Comparison of ENCODE assay signal across 8 cellular contexts in the genomic region with DNA sequence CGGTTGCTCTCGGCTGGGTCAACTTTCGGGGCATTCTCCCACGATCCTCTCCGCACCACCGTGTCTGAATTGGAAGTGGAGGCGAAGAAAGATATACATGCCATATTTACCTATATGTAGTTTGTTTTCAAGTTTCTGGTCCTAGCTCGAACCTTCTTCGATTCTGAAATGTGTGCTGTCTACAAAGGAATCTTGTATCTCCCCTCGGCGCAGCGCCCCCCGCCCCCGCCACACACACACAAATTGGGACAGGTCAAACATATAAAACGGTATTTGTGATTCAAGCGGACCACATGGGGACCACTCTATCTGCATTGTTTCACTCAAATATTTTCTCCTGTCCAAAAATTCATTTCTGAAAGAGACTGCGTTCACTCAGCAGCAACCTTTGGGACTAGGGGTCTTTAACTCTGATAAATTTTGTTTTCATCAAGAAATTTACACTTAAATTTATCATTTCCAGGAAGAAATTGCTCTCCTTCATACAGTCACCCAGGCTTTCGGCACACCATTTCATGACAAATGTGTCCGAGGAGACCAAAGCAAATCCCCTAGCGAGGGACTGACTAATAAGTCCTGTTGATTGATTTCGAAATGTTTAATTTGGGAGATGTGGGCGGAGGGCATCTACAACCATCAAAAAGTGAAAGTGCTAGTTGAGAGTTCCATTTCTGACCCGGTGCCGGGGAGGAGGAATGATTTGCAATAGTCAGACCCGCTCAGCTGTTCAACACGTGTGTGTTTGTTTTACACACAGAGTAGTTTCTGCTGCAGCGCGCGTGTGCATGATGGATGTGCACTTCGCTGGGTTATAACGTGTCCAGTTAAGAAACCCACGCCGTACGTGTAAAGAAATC. TPM values are rescaled to one million over a fixed set of nuclear protein-coding genes. Genes with fewer than 3 reads are reported as not detected.
DNase-seq lines count a peak whose midpoint lies in the region; TF ChIP-seq lines count a peak whose summit lies in the region.

No MANE protein-coding gene starts in this region.

- intact Hi-C loops in spleen (cut with DNase I; ENCODE audit: low total_unique reads), result no loop called here

- no peak for TF ChIP-seq CTCF in DOHH2 (IDR thresholded peaks at IDR 0.05; ENCODE audit: low read depth, low read length, poor library complexity, severe bottlenecking)
- peak; percentile 21; the same call in 1 of the 2 replicates for TF ChIP-seq CTCF in Loucy (conservative IDR thresholded peaks at IDR 0.05; ENCODE audit: low read length)
- no peak for TF ChIP-seq CTCF in VCaP (conservative IDR thresholded peaks at IDR 0.05)
- peak in 1 of 11 experiments; percentile 9 for TF ChIP-seq CTCF in spleen (IDR thresholded peaks at IDR 0.05 in 8 of 11, conservative IDR thresholded peaks at IDR 0.05 in 3 of 11)

- H3K9ac ChIP-seq in Loucy (ENCODE audit: low read depth, low read length, poor library complexity, severe bottlenecking), result peak overlapping the region; percentile 71

- peaks cover 26% of the 10 kb centered on the region for H3F3A ChIP-seq in DOHH2 (ENCODE audit: control insufficient read depth, insufficient read depth)
- peaks cover 6% of the 10 kb centered on the region; the same call in 1 of the 2 replicates for H3F3A ChIP-seq in Loucy (ENCODE audit: low read depth)

- H3K79me2 ChIP-seq in DOHH2 (ENCODE audit: control insufficient read depth, low read length) (peaks cover 3% of the 10 kb centered on the region), Loucy (ENCODE audit: insufficient read depth, low read length) (no peaks in the 10 kb centered on the region; the same call in 1 of the 2 replicates)

- H3K9me2 ChIP-seq in DOHH2 (replicated peaks; ENCODE audit: control insufficient read depth, low read length), result no peaks in the 10 kb centered on the region
- no peaks in the 10 kb centered on the region for H3K9me2 ChIP-seq in Loucy (replicated peaks; ENCODE audit: low read depth, low read length)

- H3K4me2 ChIP-seq in DOHH2 (ENCODE audit: low read length), result peak overlapping the region; percentile 95
- peak overlapping the region; percentile 93 for H3K4me2 ChIP-seq in Loucy (ENCODE audit: low read depth, low read length, poor library complexity, severe bottlenecking)

- peak; percentile 66 for DNase-seq in central memory CD4-positive, alpha-beta T cell
- DNase-seq in iris pigment epithelial cell (ENCODE audit: low read depth), result peak; percentile 82
- DNase-seq in spleen, result peak; percentile 86
- DNase-seq in mesenteric fat pad (ENCODE audit: low spot score), result no peak
- no peak for DNase-seq in NCI-H1694 (lab: John Stamatoyannopoulos, UW)

- H3K9me3 ChIP-seq in DOHH2 (ENCODE audit: control insufficient read depth, insufficient read depth, low read length) (no peaks in the 10 kb centered on the region), Loucy (ENCODE audit: insufficient read depth, low read depth, low read length) (no peaks in the 10 kb centered on the region), spleen (no peaks in the 10 kb centered on the region)

- H3K27me3 ChIP-seq in DOHH2 (ENCODE audit: control insufficient read depth, low read length) (peaks cover 37% of the 10 kb centered on the region), Loucy (ENCODE audit: insufficient read depth, low read length, poor library complexity, severe bottlenecking) (peaks cover 4% of the 10 kb centered on the region), spleen (replicated peaks in 1 of 7) (peaks cover 3 to 37% (median 30%) of the 10 kb centered on the region in 7 donors)

- peaks cover 51% of the 10 kb centered on the region for H3K4me1 ChIP-seq in DOHH2 (ENCODE audit: control insufficient read depth, low read length)
- peaks cover 46% of the 10 kb centered on the region for H3K4me1 ChIP-seq in Loucy (ENCODE audit: insufficient read depth, low read length, poor library complexity, severe bottlenecking)
- H3K4me1 ChIP-seq in spleen, result peaks cover 28 to 67% (median 54%) of the 10 kb centered on the region in 6 donors

- no peaks in the 10 kb centered on the region for H3K36me3 ChIP-seq in DOHH2 (ENCODE audit: control insufficient read depth, low read length)
- no peaks in the 10 kb centered on the region for H3K36me3 ChIP-seq in Loucy (ENCODE audit: insufficient read depth, low read length)
- no peaks in the 10 kb centered on the region for H3K36me3 ChIP-seq in spleen

- H2AFZ ChIP-seq in Loucy (ENCODE audit: low read length), result peak overlapping the region; percentile 76

- H3K4me3 ChIP-seq in DOHH2 (ENCODE audit: low read length) (peak overlapping the region; percentile 83), Loucy (ENCODE audit: low read length, poor library complexity, severe bottlenecking) (peak overlapping the region; percentile 77), spleen (peak overlapping the region; percentile 67 to 94 (median 91))

- peak overlapping the region; percentile 57 for H3K27ac ChIP-seq in DOHH2 (ENCODE audit: low read depth, low read length)
- peak overlapping the region; percentile 93 for H3K27ac ChIP-seq in VCaP
- peak overlapping the region; percentile 94 to 99 (median 97) for H3K27ac ChIP-seq in spleen

- H4K20me1 ChIP-seq in DOHH2 (ENCODE audit: control insufficient read depth, insufficient read depth, low read depth, low read length) (peaks cover 6% of the 10 kb centered on the region; the same call in 1 of the 2 replicates), Loucy (ENCODE audit: insufficient read depth, low read length, poor library complexity, severe bottlenecking) (no peaks in the 10 kb centered on the region)

- 0 to 1% (median 0%) methylated on average over 32 to 34 of the region's 34 CpGs for WGBS in spleen, 5 donors

- no peak for TF ChIP-seq POLR2A in spleen (IDR thresholded peaks at IDR 0.05)

RNA-seq across cellular contexts. Expression of gene NR4A3, which starts 1.1 kb away (rescaled TPM):
- 1 to 10 TPM in 5 of 7 donors, under 1 TPM in 2; 0.32 to 6.7 (median 2.8) TPM for total RNA-seq in spleen
- polyA plus RNA-seq in spleen, result 1 to 10 TPM; 1.1 to 1.8 (median 1.2) TPM
- 124 TPM for total RNA-seq in mesenteric fat pad

Comparison
In these comparisons a context has a peak if more than half of its experiments do, and no peak if none do; other contexts are left out.
1. DNase-seq: peak in central memory CD4-positive, alpha-beta T cell (single experiment), iris pigment epithelial cell (single experiment) and spleen (single experiment); none in mesenteric fat pad (single experiment) and NCI-H1694 (single experiment).
2. RNA of gene NR4A3, which starts 1.1 kb away (total RNA-seq): 124 TPM in mesenteric fat pad (single experiment); 0.32 to 6.7 TPM in spleen; every median in the first group is over 10 times any median in the second.
3. Peak in every context shown above with its lines, with median percentiles within 50 percentile points of each other: H3K27ac ChIP-seq and H3K4me3 ChIP-seq.